In the genomic region with DNA sequence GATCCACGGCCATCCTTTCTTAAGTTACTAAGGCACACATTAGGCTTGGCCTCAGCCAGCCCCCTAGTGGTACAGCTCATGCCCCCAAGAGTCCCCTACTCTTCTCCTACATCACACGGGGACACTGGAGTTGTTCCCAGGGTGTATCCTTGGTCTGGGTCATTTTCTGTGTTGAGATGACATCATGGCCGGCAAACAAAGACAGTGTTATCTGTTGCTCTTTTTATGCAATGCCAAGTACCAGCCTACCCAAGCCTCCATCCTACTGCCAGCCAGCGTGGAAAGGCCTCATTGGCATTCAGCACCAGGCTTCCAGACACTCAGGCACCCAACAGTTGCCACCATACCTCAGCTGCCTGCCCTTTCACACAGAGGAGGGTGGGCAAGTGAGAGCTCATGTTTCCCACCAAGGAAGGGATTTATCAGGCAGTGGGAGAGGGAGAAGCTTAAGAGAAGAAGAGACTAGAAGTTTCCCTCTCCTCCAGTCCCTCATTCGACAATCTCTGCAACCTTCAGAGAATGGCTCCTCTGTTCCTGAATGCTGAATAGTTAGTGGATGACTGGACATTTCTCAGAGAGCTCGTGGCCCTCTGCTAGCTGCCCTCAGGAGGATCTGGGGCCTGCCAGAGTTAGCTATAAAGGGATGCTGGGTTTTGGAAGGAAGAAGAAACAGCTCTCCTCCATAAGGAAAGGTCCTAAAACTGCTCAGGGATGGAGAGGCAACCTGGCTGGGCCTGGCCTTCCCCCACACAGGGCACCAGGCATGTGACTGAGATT, we compare ENCODE assay signal across 1 cellular context.
TF ChIP-seq lines count a peak whose summit lies in the region.

No MANE protein-coding gene starts in this region.

TF ChIP-seq in K562, 482 proteins besides CTCF, POLR2A, EP300 and RAD21:
- TF ChIP-seq SMARCE1 (IDR thresholded peaks at IDR 0.05), result no peak
- no peak for TF ChIP-seq BRD4 (IDR thresholded peaks at IDR 0.05)
- no peak for TF ChIP-seq PHF21A (IDR thresholded peaks at IDR 0.05; ENCODE audit: borderline replicate concordance, low read depth)
